Comparison of ENCODE assay signal across 16 cellular contexts in genomic region chr10:77051837-77052236, GRCh38.
A peak's percentile ranks its signal among the peaks of the same experiment; 100 is the strongest.
DNase-seq lines count a peak whose midpoint lies in the region; ATAC-seq and TF ChIP-seq lines count a peak whose summit lies in the region.
"Had no signal": no experiment of that assay in that cellular context is flagged by ENCODE, and none has a peak within 500 bp of the region (broad histone marks: within the 10 kb centered on the region; RNA-seq: fewer than 3 reads in every experiment).

No MANE protein-coding gene starts in this region.

- peaks cover 7% of the 10 kb centered on the region; the same call in 1 of the 2 replicates for H3F3A ChIP-seq in Loucy (ENCODE audit: low read depth)

- no peaks in the 10 kb centered on the region for H3K36me3 Mint-ChIP-seq in activated CD4-positive, alpha-beta T cell treated with anti-CD3 and anti-CD28 coated beads for 36 hours (ENCODE audit: low read depth)
- H3K36me3 Mint-ChIP-seq in CD4-positive, alpha-beta T cell (ENCODE audit: low read depth): no peaks in the 10 kb centered on the region
- H3K36me3 Mint-ChIP-seq in Caco-2 (ENCODE audit: insufficient read depth, unreplicated experiment): no peaks in the 10 kb centered on the region
- H3K36me3 Mint-ChIP-seq in activated CD8-positive, alpha-beta memory T cell treated with anti-CD3 and anti-CD28 coated beads, Interleukin-2, amount 10 ng/mL, durations not matched to agents 7 days and 5 days: no peaks in the 10 kb centered on the region
- H3K36me3 Mint-ChIP-seq: CD8-positive, alpha-beta memory T cell had no signal

- DNase-seq in activated CD4-positive, alpha-beta T cell treated with anti-CD3 and anti-CD28 coated beads for 36 hours: no peak
- DNase-seq in activated CD4-positive, alpha-beta T cell treated with anti-CD3 and anti-CD28 coated beads, Interleukin-2, amount 50 U/mL, for 4 hours: no peak
- DNase-seq in CD4-positive, alpha-beta T cell: no peak
- DNase-seq in EH (ENCODE audit: low read depth): peak; percentile 27
- no peak for DNase-seq in foreskin melanocyte
- DNase-seq in Caco-2: no peak
- DNase-seq in activated CD8-positive, alpha-beta memory T cell treated with anti-CD3 and anti-CD28 coated beads, Interleukin-2, amount 10 ng/mL, durations not matched to agents 7 days and 5 days: no peak
- DNase-seq: CD8-positive, alpha-beta memory T cell; COR-L47; GF-D8; GOT3 had no signal

- no peaks in the 10 kb centered on the region for H3K9me2 ChIP-seq in Loucy (replicated peaks; ENCODE audit: low read depth, low read length)

- intact Hi-C loops in activated CD4-positive, alpha-beta T cell treated with anti-CD3 and anti-CD28 coated beads for 36 hours (cut with DNase I, micrococcal nuclease): no loop called here
- intact Hi-C loops in CD4-positive, alpha-beta T cell (cut with DNase I, micrococcal nuclease): no loop called here
- intact Hi-C loops in Caco-2 (cut with micrococcal nuclease; ENCODE audit: unreplicated experiment): no loop called here

- no peak overlapping the region for H3K4me3 Mint-ChIP-seq in activated CD4-positive, alpha-beta T cell treated with anti-CD3 and anti-CD28 coated beads for 36 hours
- H3K4me3 Mint-ChIP-seq in CD4-positive, alpha-beta T cell: no peak overlapping the region
- H3K4me3 Mint-ChIP-seq in Caco-2 (ENCODE audit: unreplicated experiment): no peak overlapping the region
- H3K4me3 Mint-ChIP-seq in activated CD8-positive, alpha-beta memory T cell treated with anti-CD3 and anti-CD28 coated beads, Interleukin-2, amount 10 ng/mL, durations not matched to agents 7 days and 5 days: no peak overlapping the region
- H3K4me3 Mint-ChIP-seq: B cell; CD8-positive, alpha-beta memory T cell had no signal

- peak overlapping the region; percentile 26 for H3K9ac ChIP-seq in Loucy (ENCODE audit: low read depth, low read length, poor library complexity, severe bottlenecking)
- H3K9ac ChIP-seq: BLaER1 treated with 17β-estradiol and CSF1 and Interleukin-3, amounts not matched to agents 10 nM and 100 nM had no signal

- H3K4me1 Mint-ChIP-seq in activated CD4-positive, alpha-beta T cell treated with anti-CD3 and anti-CD28 coated beads for 36 hours: peaks cover 9% of the 10 kb centered on the region
- H3K4me1 Mint-ChIP-seq in CD4-positive, alpha-beta T cell (ENCODE audit: low read depth): peaks cover 10% of the 10 kb centered on the region
- H3K4me1 Mint-ChIP-seq in Caco-2 (ENCODE audit: low read depth, unreplicated experiment): peaks cover 19% of the 10 kb centered on the region
- no peaks in the 10 kb centered on the region for H3K4me1 Mint-ChIP-seq in activated CD8-positive, alpha-beta memory T cell treated with anti-CD3 and anti-CD28 coated beads, Interleukin-2, amount 10 ng/mL, durations not matched to agents 7 days and 5 days
- H3K4me1 Mint-ChIP-seq: B cell; CD8-positive, alpha-beta memory T cell had no signal

- H3K36me3 ChIP-seq in Loucy (ENCODE audit: insufficient read depth, low read length) (no peaks in the 10 kb centered on the region), Caco-2 (ENCODE audit: control insufficient read depth, insufficient read depth, low read length) (no peaks in the 10 kb centered on the region)
- H3K36me3 ChIP-seq: BLaER1 treated with 17β-estradiol and CSF1 and Interleukin-3, amounts not matched to agents 10 nM and 100 nM; HAP-1 had no signal

- no peak overlapping the region for H3K27ac ChIP-seq in CD4-positive, alpha-beta T cell (ENCODE audit: low read depth, low read length)
- H3K27ac ChIP-seq: BLaER1 treated with 17β-estradiol and CSF1 and Interleukin-3, amounts not matched to agents 10 nM and 100 nM had no signal

- peak overlapping the region; percentile 50 for H3K4me2 ChIP-seq in Loucy (ENCODE audit: low read depth, low read length, poor library complexity, severe bottlenecking)
- H3K4me2 ChIP-seq: BLaER1 treated with 17β-estradiol and CSF1 and Interleukin-3, amounts not matched to agents 10 nM and 100 nM had no signal

- POLR2A ChIA-PET in activated CD4-positive, alpha-beta T cell treated with anti-CD3 and anti-CD28 coated beads for 36 hours (lab: Charles Lee): no interaction called here
- POLR2A ChIA-PET in CD4-positive, alpha-beta T cell (lab: Charles Lee): interaction anchor here (0.6 kb wide), 1 partner anchor 26 kb away, joined by 3 read pairs; no protein-coding TSS in a partner anchor
- POLR2A ChIA-PET in Caco-2 (lab: Charles Lee): no interaction called here

- H3K4me1 ChIP-seq in Loucy (ENCODE audit: insufficient read depth, low read length, poor library complexity, severe bottlenecking) (peaks cover 66% of the 10 kb centered on the region), Caco-2 (0 out of 2 replicates have a peak, but pooled peaks cover 3% of the 10 kb centered on the region)
- H3K4me1 ChIP-seq: BLaER1 treated with 17β-estradiol and CSF1 and Interleukin-3, amounts not matched to agents 10 nM and 100 nM; HAP-1 had no signal

- H3K4me3 ChIP-seq in Loucy (ENCODE audit: low read length, poor library complexity, severe bottlenecking): peak overlapping the region; percentile 3
- H3K4me3 ChIP-seq in Caco-2 (ENCODE audit: low read depth, low read length): no peak overlapping the region
- H3K4me3 ChIP-seq: BLaER1 treated with 17β-estradiol and CSF1 and Interleukin-3, amounts not matched to agents 10 nM and 100 nM; HAP-1 had no signal

- peak; percentile 76 for ATAC-seq in activated CD4-positive, alpha-beta T cell treated with anti-CD3 and anti-CD28 coated beads for 36 hours
- ATAC-seq in CD4-positive, alpha-beta T cell (ENCODE audit: poor library complexity): peak; percentile 39
- ATAC-seq in activated CD8-positive, alpha-beta memory T cell treated with anti-CD3 and anti-CD28 coated beads, Interleukin-2, amount 10 ng/mL, durations not matched to agents 7 days and 5 days: no peak
- ATAC-seq: HepG2 had no signal

- H4K20me1 ChIP-seq in Loucy (ENCODE audit: insufficient read depth, low read length, poor library complexity, severe bottlenecking): no peaks in the 10 kb centered on the region

- H3K79me2 ChIP-seq in Loucy (ENCODE audit: insufficient read depth, low read length): no peaks in the 10 kb centered on the region

- no peak for TF ChIP-seq CTCF in CD4-positive, alpha-beta T cell (IDR thresholded peaks at IDR 0.05)
- TF ChIP-seq CTCF in Loucy (conservative IDR thresholded peaks at IDR 0.05; ENCODE audit: low read length) (no peak), Caco-2 (IDR thresholded peaks at IDR 0.05; ENCODE audit: insufficient read depth in 1 of 2, low read depth in 1 of 2, low read length in 1 of 2, severe bottlenecking in 1 of 2, unreplicated experiment in 1 of 2) (no peak)

- no peak overlapping the region for H2AFZ ChIP-seq in Loucy (ENCODE audit: low read length)

- no peaks in the 10 kb centered on the region for H3K27me3 ChIP-seq in CD4-positive, alpha-beta T cell (ENCODE audit: control insufficient read depth, insufficient read depth, low read length)
- no peaks in the 10 kb centered on the region for H3K27me3 ChIP-seq in Loucy (ENCODE audit: insufficient read depth, low read length, poor library complexity, severe bottlenecking)
- no peaks in the 10 kb centered on the region for H3K27me3 ChIP-seq in Caco-2 (replicated peaks; ENCODE audit: control insufficient read depth, insufficient read depth, low read length)
- H3K27me3 ChIP-seq: BLaER1 treated with 17β-estradiol and CSF1 and Interleukin-3, amounts not matched to agents 10 nM and 100 nM had no signal

- no peaks in the 10 kb centered on the region for H3K9me3 Mint-ChIP-seq in activated CD4-positive, alpha-beta T cell treated with anti-CD3 and anti-CD28 coated beads for 36 hours (ENCODE audit: low read depth)
- no peaks in the 10 kb centered on the region for H3K9me3 Mint-ChIP-seq in CD4-positive, alpha-beta T cell
- H3K9me3 Mint-ChIP-seq in Caco-2 (ENCODE audit: unreplicated experiment): no peaks in the 10 kb centered on the region
- H3K9me3 Mint-ChIP-seq in activated CD8-positive, alpha-beta memory T cell treated with anti-CD3 and anti-CD28 coated beads, Interleukin-2, amount 10 ng/mL, durations not matched to agents 7 days and 5 days (ENCODE audit: low read depth): no peaks in the 10 kb centered on the region

- CTCF ChIA-PET in activated CD4-positive, alpha-beta T cell treated with anti-CD3 and anti-CD28 coated beads for 36 hours (lab: Charles Lee): interaction anchor here (0.6 to 2.0 kb wide), 2 partner anchors 10 to 47 kb away, joined by 3 to 7 read pairs; no protein-coding TSS in a partner anchor
- CTCF ChIA-PET in CD4-positive, alpha-beta T cell (lab: Charles Lee): no interaction called here
- CTCF ChIA-PET in Caco-2 (lab: Charles Lee): no interaction called here
- CTCF ChIA-PET in activated CD8-positive, alpha-beta memory T cell treated with anti-CD3 and anti-CD28 coated beads, Interleukin-2, amount 10 ng/mL, durations not matched to agents 7 days and 5 days (lab: Charles Lee): no interaction called here

- H3K27ac Mint-ChIP-seq in activated CD4-positive, alpha-beta T cell treated with anti-CD3 and anti-CD28 coated beads for 36 hours: no peak overlapping the region
- no peak overlapping the region for H3K27ac Mint-ChIP-seq in CD4-positive, alpha-beta T cell
- H3K27ac Mint-ChIP-seq in Caco-2 (ENCODE audit: unreplicated experiment): no peak overlapping the region
- H3K27ac Mint-ChIP-seq in activated CD8-positive, alpha-beta memory T cell treated with anti-CD3 and anti-CD28 coated beads, Interleukin-2, amount 10 ng/mL, durations not matched to agents 7 days and 5 days: no peak overlapping the region
- H3K27ac Mint-ChIP-seq: B cell; CD8-positive, alpha-beta memory T cell had no signal

- peaks cover 2% of the 10 kb centered on the region for H3K27me3 Mint-ChIP-seq in activated CD4-positive, alpha-beta T cell treated with anti-CD3 and anti-CD28 coated beads for 36 hours
- peaks cover 8% of the 10 kb centered on the region for H3K27me3 Mint-ChIP-seq in CD4-positive, alpha-beta T cell
- H3K27me3 Mint-ChIP-seq in Caco-2 (ENCODE audit: insufficient read depth, unreplicated experiment): peaks cover 6% of the 10 kb centered on the region
- H3K27me3 Mint-ChIP-seq in activated CD8-positive, alpha-beta memory T cell treated with anti-CD3 and anti-CD28 coated beads, Interleukin-2, amount 10 ng/mL, durations not matched to agents 7 days and 5 days: peaks cover 3% of the 10 kb centered on the region
- H3K27me3 Mint-ChIP-seq: B cell had no signal

- no TSS peak for BruUV-seq in Caco-2 (replicated peaks; lab: Mats Ljungman, UMichigan)

- no peaks in the 10 kb centered on the region for H3K9me3 ChIP-seq in CD4-positive, alpha-beta T cell (ENCODE audit: control insufficient read depth, low read length)
- H3K9me3 ChIP-seq in Loucy (ENCODE audit: insufficient read depth, low read depth, low read length) (no peaks in the 10 kb centered on the region), Caco-2 (no peaks in the 10 kb centered on the region)
- H3K9me3 ChIP-seq: BLaER1 treated with 17β-estradiol and CSF1 and Interleukin-3, amounts not matched to agents 10 nM and 100 nM; HAP-1 had no signal
